1 cellular context compared by ENCODE assay signal in the genomic region with DNA sequence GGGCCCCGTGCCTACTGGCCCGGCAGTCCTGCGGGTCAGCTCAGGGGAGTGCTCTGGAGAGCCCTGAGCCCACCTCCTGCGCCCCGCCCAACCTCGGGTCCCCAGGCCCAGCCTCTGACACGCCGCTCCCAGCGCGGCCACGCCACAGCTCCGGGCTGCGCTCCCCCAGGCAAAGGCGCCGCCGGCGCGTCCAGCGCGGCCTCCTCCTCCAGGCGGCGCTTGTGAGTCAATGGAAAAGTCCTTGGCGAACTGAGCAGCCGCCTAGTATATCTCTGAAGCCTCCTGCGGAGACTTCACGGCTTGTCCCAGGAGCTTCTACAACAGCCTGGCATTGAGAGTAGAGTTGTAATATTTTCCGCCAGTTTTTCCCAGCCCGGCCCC.
TF ChIP-seq lines count a peak whose summit lies in the region.

No MANE protein-coding gene starts in this region.

TF ChIP-seq in GM23338, 12 proteins besides CTCF, POLR2A, EP300 and RAD21 (continued from another document):
- TF ChIP-seq, protein P1, sequence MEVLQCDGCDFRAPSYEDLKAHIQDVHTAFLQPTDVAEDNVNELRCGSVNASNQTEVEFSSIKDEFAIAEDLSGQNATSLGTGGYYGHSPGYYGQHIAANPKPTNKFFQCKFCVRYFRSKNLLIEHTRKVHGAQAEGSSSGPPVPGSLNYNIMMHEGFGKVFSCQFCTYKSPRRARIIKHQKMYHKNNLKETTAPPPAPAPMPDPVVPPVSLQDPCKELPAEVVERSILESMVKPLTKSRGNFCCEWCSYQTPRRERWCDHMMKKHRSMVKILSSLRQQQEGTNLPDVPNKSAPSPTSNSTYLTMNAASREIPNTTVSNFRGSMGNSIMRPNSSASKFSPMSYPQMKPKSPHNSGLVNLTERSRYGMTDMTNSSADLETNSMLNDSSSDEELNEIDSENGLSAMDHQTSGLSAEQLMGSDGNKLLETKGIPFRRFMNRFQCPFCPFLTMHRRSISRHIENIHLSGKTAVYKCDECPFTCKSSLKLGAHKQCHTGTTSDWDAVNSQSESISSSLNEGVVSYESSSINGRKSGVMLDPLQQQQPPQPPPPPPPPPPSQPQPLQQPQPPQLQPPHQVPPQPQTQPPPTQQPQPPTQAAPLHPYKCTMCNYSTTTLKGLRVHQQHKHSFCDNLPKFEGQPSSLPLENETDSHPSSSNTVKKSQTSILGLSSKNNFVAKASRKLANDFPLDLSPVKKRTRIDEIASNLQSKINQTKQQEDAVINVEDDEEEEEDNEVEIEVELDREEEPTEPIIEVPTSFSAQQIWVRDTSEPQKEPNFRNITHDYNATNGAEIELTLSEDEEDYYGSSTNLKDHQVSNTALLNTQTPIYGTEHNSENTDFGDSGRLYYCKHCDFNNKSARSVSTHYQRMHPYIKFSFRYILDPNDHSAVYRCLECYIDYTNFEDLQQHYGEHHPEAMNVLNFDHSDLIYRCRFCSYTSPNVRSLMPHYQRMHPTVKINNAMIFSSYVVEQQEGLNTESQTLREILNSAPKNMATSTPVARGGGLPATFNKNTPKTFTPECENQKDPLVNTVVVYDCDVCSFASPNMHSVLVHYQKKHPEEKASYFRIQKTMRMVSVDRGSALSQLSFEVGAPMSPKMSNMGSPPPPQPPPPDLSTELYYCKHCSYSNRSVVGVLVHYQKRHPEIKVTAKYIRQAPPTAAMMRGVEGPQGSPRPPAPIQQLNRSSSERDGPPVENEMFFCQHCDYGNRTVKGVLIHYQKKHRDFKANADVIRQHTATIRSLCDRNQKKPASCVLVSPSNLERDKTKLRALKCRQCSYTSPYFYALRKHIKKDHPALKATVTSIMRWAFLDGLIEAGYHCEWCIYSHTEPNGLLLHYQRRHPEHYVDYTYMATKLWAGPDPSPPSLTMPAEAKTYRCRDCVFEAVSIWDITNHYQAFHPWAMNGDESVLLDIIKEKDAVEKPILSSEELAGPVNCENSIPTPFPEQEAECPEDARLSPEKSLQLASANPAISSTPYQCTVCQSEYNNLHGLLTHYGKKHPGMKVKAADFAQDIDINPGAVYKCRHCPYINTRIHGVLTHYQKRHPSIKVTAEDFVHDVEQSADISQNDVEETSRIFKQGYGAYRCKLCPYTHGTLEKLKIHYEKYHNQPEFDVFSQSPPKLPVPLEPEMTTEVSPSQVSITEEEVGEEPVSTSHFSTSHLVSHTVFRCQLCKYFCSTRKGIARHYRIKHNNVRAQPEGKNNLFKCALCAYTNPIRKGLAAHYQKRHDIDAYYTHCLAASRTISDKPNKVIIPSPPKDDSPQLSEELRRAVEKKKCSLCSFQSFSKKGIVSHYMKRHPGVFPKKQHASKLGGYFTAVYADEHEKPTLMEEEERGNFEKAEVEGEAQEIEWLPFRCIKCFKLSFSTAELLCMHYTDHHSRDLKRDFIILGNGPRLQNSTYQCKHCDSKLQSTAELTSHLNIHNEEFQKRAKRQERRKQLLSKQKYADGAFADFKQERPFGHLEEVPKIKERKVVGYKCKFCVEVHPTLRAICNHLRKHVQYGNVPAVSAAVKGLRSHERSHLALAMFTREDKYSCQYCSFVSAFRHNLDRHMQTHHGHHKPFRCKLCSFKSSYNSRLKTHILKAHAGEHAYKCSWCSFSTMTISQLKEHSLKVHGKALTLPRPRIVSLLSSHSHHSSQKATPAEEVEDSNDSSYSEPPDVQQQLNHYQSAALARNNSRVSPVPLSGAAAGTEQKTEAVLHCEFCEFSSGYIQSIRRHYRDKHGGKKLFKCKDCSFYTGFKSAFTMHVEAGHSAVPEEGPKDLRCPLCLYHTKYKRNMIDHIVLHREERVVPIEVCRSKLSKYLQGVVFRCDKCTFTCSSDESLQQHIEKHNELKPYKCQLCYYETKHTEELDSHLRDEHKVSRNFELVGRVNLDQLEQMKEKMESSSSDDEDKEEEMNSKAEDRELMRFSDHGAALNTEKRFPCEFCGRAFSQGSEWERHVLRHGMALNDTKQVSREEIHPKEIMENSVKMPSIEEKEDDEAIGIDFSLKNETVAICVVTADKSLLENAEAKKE (CRISPR knock-in tag; IDR thresholded peaks at IDR 0.05), result no peak
